In the genomic region with DNA sequence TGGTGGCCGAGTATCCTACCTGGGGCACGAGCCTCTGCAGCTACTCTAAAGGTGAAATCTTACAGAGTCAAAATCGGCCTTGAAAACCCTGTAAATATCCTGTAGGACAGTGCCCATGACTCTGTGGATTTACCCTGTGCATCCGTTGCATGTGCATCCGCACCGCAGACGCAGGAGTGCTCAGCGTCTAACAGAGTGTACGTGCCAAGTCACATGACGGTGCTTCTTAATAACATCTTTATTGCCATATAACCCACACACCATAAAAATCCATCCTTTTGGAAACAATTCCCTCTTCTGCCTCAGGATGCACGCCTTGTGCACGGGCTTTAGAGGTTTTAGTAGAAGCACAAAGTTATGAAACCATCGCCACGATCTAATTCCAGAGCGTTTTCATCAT, we compare ENCODE assay signal across 23 cellular contexts.
"Had no signal": no experiment of that assay in that cellular context is flagged by ENCODE, and none has a peak within 500 bp of the region (broad histone marks: within the 10 kb centered on the region; RNA-seq: fewer than 3 reads in every experiment).

No MANE protein-coding gene starts in this region.

- H3K27me3 ChIP-seq: Peyer's patch had no signal

- H3K9me3 ChIP-seq: adrenal gland had no signal

- H3K4me3 ChIP-seq: adrenal gland, Peyer's patch had no signal

- DNase-seq: activated CD4-positive, alpha-beta memory T cell treated with anti-CD3 and anti-CD28 coated beads, Interleukin-2, amount 10 ng/mL, durations not matched to agents 7 days and 5 days; activated CD4-positive, alpha-beta T cell treated with anti-CD3 and anti-CD28 coated beads for 36 hours; activated CD4-positive, alpha-beta T cell treated with anti-CD3 and anti-CD28 coated beads, Interleukin-2, amount 50 U/mL, for 1 hour; activated CD8-positive, alpha-beta memory T cell treated with anti-CD3 and anti-CD28 coated beads, Interleukin-2, amount 50 U/mL, for 4 hours; activated naive CD4-positive, alpha-beta T cell treated with anti-CD3 and anti-CD28 coated beads, Interleukin-2, amount 50 U/mL, for 16 hours; activated naive CD8-positive, alpha-beta T cell treated with anti-CD3 and anti-CD28 coated beads, Interleukin-2, amount 10 ng/mL, durations not matched to agents 7 days and 5 days; adrenal gland; anterior cingulate cortex; cerebellar nuclear complex; KG1; NCI-H1092; NCI-H1417; NCI-H1930; NCI-H2107; NCI-H510A treated with DMSO at 0.1 percent for 48 hours; NCI-H69; NK-92 treated with Interleukin-12 subunit alpha and Interleukin-12 subunit beta, amount 100 ng/mL, for 24 hours; OCI-M1; Peyer's patch; SHP77 treated with DMSO at 0.1 percent for 48 hours; T-helper 17 cell; T-helper 9 cell; WERI-Rb-1 had no signal

- H3K36me3 ChIP-seq: adrenal gland, Peyer's patch, WERI-Rb-1 had no signal

- H3K27ac ChIP-seq: adrenal gland, Peyer's patch, WERI-Rb-1 had no signal

- ATAC-seq: activated CD4-positive, alpha-beta T cell treated with anti-CD3 and anti-CD28 coated beads for 36 hours; T-helper 17 cell had no signal

- H3K4me1 ChIP-seq: adrenal gland, Peyer's patch had no signal
